Comparison of ENCODE assay signal across 11 cellular contexts in the genomic region with DNA sequence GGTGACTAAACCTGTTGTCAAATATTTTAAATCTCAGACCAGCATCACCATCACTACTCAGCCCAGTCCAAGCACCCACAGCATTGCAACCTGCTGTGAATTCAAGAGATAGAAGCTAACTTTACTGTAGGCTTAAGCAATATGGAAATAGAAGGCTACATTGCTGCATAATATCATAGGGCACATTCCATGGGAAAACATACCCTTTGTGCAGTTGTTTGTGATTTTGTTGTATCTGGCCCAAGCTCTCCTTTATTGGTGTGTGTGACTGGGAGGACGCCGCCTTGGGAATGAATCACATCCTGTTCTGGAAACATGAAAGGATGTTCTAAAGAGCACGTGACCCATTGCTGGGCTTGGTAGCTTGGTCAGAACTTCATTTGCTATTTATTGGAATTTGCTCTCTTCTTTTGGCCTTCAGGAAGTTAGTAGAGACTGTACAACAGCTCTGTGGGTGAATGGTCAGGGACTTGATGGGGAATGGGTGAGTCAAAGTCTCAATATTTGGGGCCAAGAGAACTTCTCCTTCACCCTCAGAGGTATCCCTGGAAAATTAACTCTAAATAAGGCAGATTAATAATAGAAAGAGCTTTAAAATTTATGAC.
A peak's percentile ranks its signal among the peaks of the same experiment; 100 is the strongest.
DNase-seq lines count a peak whose midpoint lies in the region; ATAC-seq and TF ChIP-seq lines count a peak whose summit lies in the region.
"Had no signal": no experiment of that assay in that cellular context is flagged by ENCODE, and none has a peak within 500 bp of the region (broad histone marks: within the 10 kb centered on the region; RNA-seq: fewer than 3 reads in every experiment).

No MANE protein-coding gene starts in this region.

- 41 to 60% (median 50%) methylated on average over 3 of the region's 3 CpGs for whole genome bisulfite sequencing in heart left ventricle, 4 donors
- WGBS in right cardiac atrium: 50% methylated on average over 3 of the region's 3 CpGs

- no peak for TF ChIP-seq POLR2A in heart left ventricle (IDR thresholded peaks at IDR 0.05)

- H3K9me3 ChIP-seq in heart left ventricle: no peaks in the 10 kb centered on the region
- H3K9me3 ChIP-seq in right cardiac atrium (ENCODE audit: control insufficient read depth, low read length): no peaks in the 10 kb centered on the region

- intact Hi-C loops in heart left ventricle (cut with DNase I) (loop anchor here in 2 of 10 donors (5.0 to 10.0 kb wide), 2 partner anchors 104 to 139 kb away; no protein-coding TSS in a partner anchor), Right ventricle myocardium superior (cut with DNase I) (no loop called here), right cardiac atrium (cut with DNase I) (no loop called here)

- ATAC-seq in heart left ventricle (peak; percentile 32 to 88 (median 86)), Right ventricle myocardium superior (ENCODE audit: poor library complexity) (no peak), right cardiac atrium (peak; percentile 55 to 94), HG02763 (IDR thresholded peaks at IDR 0.05; ENCODE audit: unreplicated experiment) (no peak), GM18511 (IDR thresholded peaks at IDR 0.05; ENCODE audit: unreplicated experiment) (no peak)
- ATAC-seq: naive thymus-derived CD8-positive, alpha-beta T cell had no signal

- no peaks in the 10 kb centered on the region for H3K36me3 ChIP-seq in heart left ventricle

- H3K27me3 ChIP-seq in heart left ventricle (no peaks in the 10 kb centered on the region), right cardiac atrium (ENCODE audit: control insufficient read depth, insufficient read depth) (no peaks in the 10 kb centered on the region)

- H3K4me1 ChIP-seq in heart left ventricle (peaks cover 0 to 21% (median 2%) of the 10 kb centered on the region in 12 donors), right cardiac atrium (ENCODE audit: control insufficient read depth, insufficient read depth, low read length) (no peaks in the 10 kb centered on the region)

- peak in 3 of 5 donors; percentile 36 to 68 (median 44) for DNase-seq in heart left ventricle
- no peak for DNase-seq in Right ventricle myocardium superior
- DNase-seq in astrocyte of the hippocampus (ENCODE audit: low read depth, low spot score): peak; percentile 75
- DNase-seq in right cardiac atrium: peak in 1 of 3 donors; percentile 35
- DNase-seq in SK-N-DZ (ENCODE audit: low spot score): no peak
- no peak for DNase-seq in Kasumi-1 (lab: John Stamatoyannopoulos, UW)
- DNase-seq: activated naive CD4-positive, alpha-beta T cell treated with Interleukin-2 at 50 U/mL for 16 hours; naive thymus-derived CD8-positive, alpha-beta T cell; NCI-H69 had no signal

- no peak overlapping the region for H3K4me3 ChIP-seq in heart left ventricle
- H3K4me3 ChIP-seq in right cardiac atrium (ENCODE audit: low read length): no peak overlapping the region

- H3K27ac ChIP-seq in heart left ventricle: peak overlapping the region in 6 of 12 donors; percentile 13 to 82 (median 48)
- H3K27ac ChIP-seq in right cardiac atrium (ENCODE audit: low read length): no peak overlapping the region

- no peak for TF ChIP-seq CTCF in heart left ventricle (IDR thresholded peaks at IDR 0.05)

Comparison
In these comparisons a context has a peak if more than half of its experiments do, and no peak if none do; other contexts are left out.
1. ATAC-seq: peak in heart left ventricle (4 of 4) and right cardiac atrium (2 of 2); none in Right ventricle myocardium superior (single experiment), HG02763 (single experiment) and GM18511 (single experiment).
2. DNase-seq: peak in heart left ventricle (3 of 5) and astrocyte of the hippocampus (single experiment); none in Right ventricle myocardium superior (single experiment), SK-N-DZ (single experiment) and Kasumi-1 (0 of 2).